18 cellular contexts compared by ENCODE assay signal in genomic region chr6:20058912-20059311, GRCh38.
DNase-seq lines count a peak whose midpoint lies in the region; ATAC-seq and TF ChIP-seq lines count a peak whose summit lies in the region.
"Had no signal": no experiment of that assay in that cellular context is flagged by ENCODE, and none has a peak within 500 bp of the region (broad histone marks: within the 10 kb centered on the region; RNA-seq: fewer than 3 reads in every experiment).

No MANE protein-coding gene starts in this region.

- H3K27me3 Mint-ChIP-seq in neural progenitor cell (ENCODE audit: insufficient read depth, low read depth): no peaks in the 10 kb centered on the region
- no peaks in the 10 kb centered on the region for H3K27me3 Mint-ChIP-seq in stimulated activated memory B cell treated with anti-CD40 and anti-IgM and Interleukin-4, amounts not matched to agents 10 μg/mL and 1 μg/mL and 100 μg/mL, for 72 hours

- no peaks in the 10 kb centered on the region for H3K9me3 Mint-ChIP-seq in neural progenitor cell
- H3K9me3 Mint-ChIP-seq in stimulated activated memory B cell treated with anti-CD40 and anti-IgM and Interleukin-4, amounts not matched to agents 10 μg/mL and 1 μg/mL and 100 μg/mL, for 72 hours: peaks cover 3% of the 10 kb centered on the region
- H3K9me3 Mint-ChIP-seq: activated T-helper 1 cell treated with anti-CD3 and anti-CD28 coated beads, Interleukin-12 subunit alpha, Interleukin-12 subunit beta, Interleukin-2, Interleukin-4 antibody, amounts not matched to agents 30 ng/mL and 10 ng/mL and 1 ng/mL, durations not matched to agents 14 hours and 24 hours and 36 hours had no signal

- TF ChIP-seq CTCF in Panc1 (IDR thresholded peaks at IDR 0.05) (peak; percentile 26; the same call in 1 of the 2 replicates), neural progenitor cell (IDR thresholded peaks at IDR 0.05) (no peak)

- peaks cover 4% of the 10 kb centered on the region for H3K4me1 Mint-ChIP-seq in neural progenitor cell
- H3K4me1 Mint-ChIP-seq in stimulated activated memory B cell treated with anti-CD40 and anti-IgM and Interleukin-4, amounts not matched to agents 10 μg/mL and 1 μg/mL and 100 μg/mL, for 72 hours: no peaks in the 10 kb centered on the region
- H3K4me1 Mint-ChIP-seq: naive B cell had no signal

- H3K36me3 Mint-ChIP-seq in neural progenitor cell: no peaks in the 10 kb centered on the region
- H3K36me3 Mint-ChIP-seq in stimulated activated memory B cell treated with anti-CD40 and anti-IgM and Interleukin-4, amounts not matched to agents 10 μg/mL and 1 μg/mL and 100 μg/mL, for 72 hours: no peaks in the 10 kb centered on the region
- H3K36me3 Mint-ChIP-seq: naive B cell had no signal

- no peaks in the 10 kb centered on the region for H3K79me2 ChIP-seq in neural progenitor cell (ENCODE audit: low read depth)

- H3K9me3 ChIP-seq in Panc1 (ENCODE audit: control insufficient read depth, insufficient read depth, low read depth, low read length) (no peaks in the 10 kb centered on the region), neural progenitor cell (ENCODE audit: low read depth) (no peaks in the 10 kb centered on the region)

- H3K27ac ChIP-seq in Panc1 (ENCODE audit: low read length): no peak overlapping the region
- H3K27ac ChIP-seq in neural progenitor cell: no peak overlapping the region
- H3K27ac ChIP-seq: epithelial cell of prostate had no signal

- H3K4me1 ChIP-seq in Panc1 (ENCODE audit: control insufficient read depth, insufficient read depth, low read length) (no peaks in the 10 kb centered on the region), neural progenitor cell (no peaks in the 10 kb centered on the region)

- ATAC-seq in Panc1: no peak
- ATAC-seq in HG02610 (IDR thresholded peaks at IDR 0.05; ENCODE audit: unreplicated experiment): no peak
- no peak for ATAC-seq in stimulated activated memory B cell treated with anti-CD40 and anti-IgM and Interleukin-4, amounts not matched to agents 10 μg/mL and 1 μg/mL and 100 μg/mL, for 72 hours
- ATAC-seq: activated CD8-positive, alpha-beta T cell treated with anti-CD3 and anti-CD28 coated beads, Interleukin-2, amount 10 ng/mL, durations not matched to agents 7 days and 5 days; GM12878 had no signal

- in situ Hi-C loops in KBM-7 (cut with MboI; ENCODE audit: low pct_unique_long_range_greater_than_20kb, low sequenced_read_pairs) (no loop called here), Panc1 (cut with HindIII; ENCODE audit: low pct_unique_long_range_greater_than_20kb, low sequenced_read_pairs) (no loop called here)

- no peak overlapping the region for H3K4me2 ChIP-seq in neural progenitor cell
- H3K4me2 ChIP-seq: smooth muscle cell had no signal

- peaks cover 2% of the 10 kb centered on the region; the same call in 1 of the 2 replicates for H3K27me3 ChIP-seq in Panc1 (ENCODE audit: control insufficient read depth, insufficient read depth, low read length)
- H3K27me3 ChIP-seq in neural progenitor cell: no peaks in the 10 kb centered on the region

- no peak overlapping the region for H3K27ac Mint-ChIP-seq in neural progenitor cell
- H3K27ac Mint-ChIP-seq in stimulated activated memory B cell treated with anti-CD40 and anti-IgM and Interleukin-4, amounts not matched to agents 10 μg/mL and 1 μg/mL and 100 μg/mL, for 72 hours: no peak overlapping the region
- H3K27ac Mint-ChIP-seq: activated CD8-positive, alpha-beta T cell treated with anti-CD3 and anti-CD28 coated beads, Interleukin-2, amount 10 ng/mL, durations not matched to agents 7 days and 5 days; activated T-helper 1 cell treated with anti-CD3 and anti-CD28 coated beads, Interleukin-12 subunit alpha, Interleukin-12 subunit beta, Interleukin-2, Interleukin-4 antibody, amounts not matched to agents 30 ng/mL and 10 ng/mL and 1 ng/mL, durations not matched to agents 14 hours and 24 hours and 36 hours; naive B cell; progenitor cell of endocrine pancreas had no signal

- H3K4me3 ChIP-seq in Panc1 (ENCODE audit: low read depth in 2 of 2, low read length in 2 of 2) (no peak overlapping the region), neural progenitor cell (no peak overlapping the region)
- H3K4me3 ChIP-seq: GM12878, lung, smooth muscle cell had no signal

- H3K36me3 ChIP-seq in Panc1 (ENCODE audit: control insufficient read depth, insufficient read depth, low read length) (no peaks in the 10 kb centered on the region), neural progenitor cell (no peaks in the 10 kb centered on the region)

- no peaks in the 10 kb centered on the region for H3F3A ChIP-seq in neural progenitor cell (ENCODE audit: low read depth)

- no TSS peak for BruUV-seq in Panc1 (replicated peaks; lab: Mats Ljungman, UMichigan)

- peak; percentile 25 for DNase-seq in NCI-H2171 treated with DMSO at 0.1 percent for 48 hours (lab: John Stamatoyannopoulos, UW)
- no peak for DNase-seq in NCI-H2171 (lab: John Stamatoyannopoulos, UW)
- peak; percentile 79 for DNase-seq in KBM-7
- no peak for DNase-seq in Panc1 (ENCODE audit: low read depth, low spot score)
- DNase-seq in neural progenitor cell (ENCODE audit: low spot score): no peak
- DNase-seq in C1 segment of cervical spinal cord (lab: John Stamatoyannopoulos, UW): no peak
- DNase-seq: activated CD8-positive, alpha-beta T cell treated with anti-CD3 and anti-CD28 coated beads, Interleukin-2, amount 10 ng/mL, durations not matched to agents 7 days and 5 days; EL; naive B cell; stimulated activated naive CD4-positive, alpha-beta T cell had no signal

- H2AFZ ChIP-seq in neural progenitor cell (replicated peaks): peak overlapping the region; percentile 10

- POLR2A ChIA-PET in Panc1 (lab: Charles Lee): no interaction called here

- H3K9ac ChIP-seq in neural progenitor cell: no peak overlapping the region

- intact Hi-C loops in Panc1 (cut with micrococcal nuclease; ENCODE audit: unreplicated experiment): loop anchor here (10.0 kb wide), 5 partner anchors 194 to 1464 kb away; no protein-coding TSS in a partner anchor

- no peaks in the 10 kb centered on the region for H4K20me1 ChIP-seq in neural progenitor cell (ENCODE audit: low read depth)

- no peak overlapping the region for H3K4me3 Mint-ChIP-seq in neural progenitor cell
- no peak overlapping the region for H3K4me3 Mint-ChIP-seq in stimulated activated memory B cell treated with anti-CD40 and anti-IgM and Interleukin-4, amounts not matched to agents 10 μg/mL and 1 μg/mL and 100 μg/mL, for 72 hours
- H3K4me3 Mint-ChIP-seq: activated CD8-positive, alpha-beta T cell treated with anti-CD3 and anti-CD28 coated beads, Interleukin-2, amount 10 ng/mL, durations not matched to agents 7 days and 5 days; activated T-helper 1 cell treated with anti-CD3 and anti-CD28 coated beads, Interleukin-12 subunit alpha, Interleukin-12 subunit beta, Interleukin-2, Interleukin-4 antibody, amounts not matched to agents 30 ng/mL and 10 ng/mL and 1 ng/mL, durations not matched to agents 14 hours and 24 hours and 36 hours had no signal

- CTCF ChIA-PET in Panc1 (lab: Charles Lee): no interaction called here

Comparison
In these comparisons a context has a peak if more than half of its experiments do, and no peak if none do; other contexts are left out.
1. DNase-seq: peak in NCI-H2171 treated with DMSO at 0.1 percent for 48 hours (single experiment) and KBM-7 (single experiment); none in NCI-H2171 (single experiment), Panc1 (single experiment), neural progenitor cell (single experiment) and C1 segment of cervical spinal cord (0 of 14).